25 cellular contexts compared by ENCODE assay signal in the genomic region with DNA sequence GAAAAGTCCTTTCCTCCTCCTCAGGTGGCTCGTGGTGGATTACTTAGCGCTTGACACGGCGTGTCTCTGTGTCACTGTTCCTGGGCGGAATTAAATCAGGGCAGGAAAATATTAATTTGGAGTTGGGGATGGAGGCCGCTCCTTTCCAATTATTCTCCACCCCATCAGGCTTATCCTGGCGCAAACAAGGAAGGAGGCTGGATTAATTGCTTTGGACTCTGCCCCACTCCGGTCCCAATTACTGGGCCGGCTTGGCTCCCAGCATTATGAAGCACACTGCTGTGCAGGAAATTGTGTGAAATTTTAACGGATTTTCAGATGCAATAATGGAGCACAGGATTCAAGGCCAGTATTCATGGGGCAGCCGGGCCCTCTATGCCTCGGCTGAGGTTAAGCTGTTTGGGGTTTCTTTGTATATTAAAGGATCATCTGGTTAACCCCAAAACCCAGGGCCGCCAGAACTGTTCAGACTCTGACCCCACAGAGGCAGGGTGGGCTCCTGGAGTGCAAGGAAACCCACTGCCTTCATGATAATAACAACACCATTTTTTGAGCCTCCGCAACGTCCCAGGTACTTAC.
DNase-seq lines count a peak whose midpoint lies in the region; ATAC-seq and TF ChIP-seq lines count a peak whose summit lies in the region.
"Had no signal": no experiment of that assay in that cellular context is flagged by ENCODE, and none has a peak within 500 bp of the region (broad histone marks: within the 10 kb centered on the region; RNA-seq: fewer than 3 reads in every experiment).

No MANE protein-coding gene starts in this region.

- no peaks in the 10 kb centered on the region for H3K36me3 Mint-ChIP-seq in type B pancreatic cell
- H3K36me3 Mint-ChIP-seq: CD8-positive, alpha-beta T cell had no signal

- no peak overlapping the region for H3K9ac ChIP-seq in SU-DHL-6 (ENCODE audit: low read length)
- H3K9ac ChIP-seq: GM23248 had no signal

- H3K27me3 Mint-ChIP-seq in type B pancreatic cell: peaks cover 75% of the 10 kb centered on the region

- peak; percentile 95 for ATAC-seq in left colon
- no peak for ATAC-seq in right cardiac atrium
- ATAC-seq: CD8-positive, alpha-beta T cell; K562 had no signal

- no peaks in the 10 kb centered on the region for H3K9me3 Mint-ChIP-seq in type B pancreatic cell
- H3K9me3 Mint-ChIP-seq: CD8-positive, alpha-beta T cell had no signal

- no peaks in the 10 kb centered on the region for H3K36me3 ChIP-seq in SU-DHL-6 (ENCODE audit: low read length)
- no peaks in the 10 kb centered on the region for H3K36me3 ChIP-seq in transverse colon

- TF ChIP-seq POLR2A in transverse colon (IDR thresholded peaks at IDR 0.05): no peak

- H2AFZ ChIP-seq in SU-DHL-6 (ENCODE audit: low read depth, low read length, severe bottlenecking): no peak overlapping the region
- H2AFZ ChIP-seq: GM23248 had no signal

- H3K4me1 ChIP-seq in transverse colon (peaks cover 0 to 12% (median 7%) of the 10 kb centered on the region in 4 donors), right cardiac atrium (ENCODE audit: control insufficient read depth, insufficient read depth, low read length) (no peaks in the 10 kb centered on the region)

- no peaks in the 10 kb centered on the region for H4K20me1 ChIP-seq in SU-DHL-6 (ENCODE audit: low read depth, low read length)

- H3K27ac Mint-ChIP-seq in type B pancreatic cell: no peak overlapping the region
- H3K27ac Mint-ChIP-seq: B cell; CD8-positive, alpha-beta T cell had no signal

- in situ Hi-C loops in transverse colon (cut with MboI; ENCODE audit: low pct_ligation_motif_present in 1 of 4, low pct_unique_long_range_greater_than_20kb in 1 of 4, low sequenced_read_pairs in 3 of 4): no loop called here
- in situ Hi-C loops in KBM-7 (cut with MboI; ENCODE audit: low pct_unique_long_range_greater_than_20kb, low sequenced_read_pairs): no loop called here

- no peaks in the 10 kb centered on the region for H3K9me3 ChIP-seq in SU-DHL-6 (ENCODE audit: insufficient read depth, low read length)
- no peaks in the 10 kb centered on the region for H3K9me3 ChIP-seq in transverse colon
- H3K9me3 ChIP-seq in right cardiac atrium (ENCODE audit: control insufficient read depth, low read length): no peaks in the 10 kb centered on the region

- H3K4me3 ChIP-seq in SU-DHL-6 (ENCODE audit: insufficient read depth, low read length, poor library complexity, severe bottlenecking) (no peak overlapping the region), transverse colon (no peak overlapping the region), right cardiac atrium (ENCODE audit: low read length) (no peak overlapping the region)
- H3K4me3 ChIP-seq: GM23248, K562, SK-N-MC had no signal

- H3K27me3 ChIP-seq in SU-DHL-6 (ENCODE audit: low read length): no peaks in the 10 kb centered on the region
- H3K27me3 ChIP-seq in transverse colon: peaks cover 5% of the 10 kb centered on the region
- no peaks in the 10 kb centered on the region for H3K27me3 ChIP-seq in right cardiac atrium (ENCODE audit: control insufficient read depth, insufficient read depth)

- no peaks in the 10 kb centered on the region for H3K4me1 Mint-ChIP-seq in type B pancreatic cell (ENCODE audit: unreplicated experiment)
- H3K4me1 Mint-ChIP-seq: B cell had no signal

- peak; percentile 12 for DNase-seq in NCI-H146 (lab: John Stamatoyannopoulos, UW)
- DNase-seq in NCI-H146 treated with DMSO at 0.1 percent for 48 hours (lab: John Stamatoyannopoulos, UW; ENCODE audit: unreplicated experiment): no peak
- peak; percentile 56 to 69 for DNase-seq in left colon
- DNase-seq in transverse colon: peak; percentile 58
- no peak for DNase-seq in KBM-7
- no peak for DNase-seq in type B pancreatic cell (ENCODE audit: extremely low spot score, unreplicated experiment)
- no peak for DNase-seq in right cardiac atrium
- DNase-seq: CD8-positive, alpha-beta T cell; DMS 273 treated with DMSO at 0.1 percent for 48 hours; DMS79; GM23248; H7; MM.1S; NCI-H1417; NCI-H187 treated with DMSO at 0.1 percent for 48 hours; NCI-H446 treated with DMSO at 0.1 percent for 48 hours; NCI-H526; SIG-M5; SW 1271 had no signal

- no peaks in the 10 kb centered on the region for H3F3A ChIP-seq in SU-DHL-6 (ENCODE audit: insufficient read depth)

- H3K9me2 ChIP-seq in SU-DHL-6 (replicated peaks; ENCODE audit: insufficient read depth, low read length): no peaks in the 10 kb centered on the region

- intact Hi-C loops in left colon (cut with DNase I, micrococcal nuclease): no loop called here
- intact Hi-C loops in transverse colon (cut with DNase I; ENCODE audit: low total_unique reads): no loop called here
- intact Hi-C loops in right cardiac atrium (cut with DNase I): no loop called here

- H3K4me3 Mint-ChIP-seq in type B pancreatic cell: no peak overlapping the region
- H3K4me3 Mint-ChIP-seq: B cell; CD8-positive, alpha-beta T cell had no signal

- 46 to 51% methylated on average over 3 to 15 of the region's 15 CpGs for WGBS in transverse colon (ENCODE audit: low coverage in 1 of 2), 2 donors
- WGBS in right cardiac atrium: 81% methylated on average over 15 of the region's 15 CpGs

- H3K79me2 ChIP-seq in SU-DHL-6 (ENCODE audit: insufficient read depth, low read length): no peaks in the 10 kb centered on the region

- H3K27ac ChIP-seq in SU-DHL-6 (ENCODE audit: low read depth, low read length) (no peak overlapping the region), transverse colon (peak overlapping the region in 1 of 4 donors; percentile 31), right cardiac atrium (ENCODE audit: low read length) (no peak overlapping the region)
- H3K27ac ChIP-seq: 22Rv1, C4-2B, GM23248, SK-N-MC had no signal

- peak overlapping the region; percentile 23 for H3K4me2 ChIP-seq in SU-DHL-6 (ENCODE audit: low read depth, low read length, poor library complexity, severe bottlenecking)

- TF ChIP-seq EP300 in transverse colon (IDR thresholded peaks at IDR 0.05; ENCODE audit: low read depth): no peak

- TF ChIP-seq CTCF in SU-DHL-6 (IDR thresholded peaks at IDR 0.05; ENCODE audit: insufficient read depth, low read length, poor library complexity, severe bottlenecking) (no peak), transverse colon (IDR thresholded peaks at IDR 0.05) (no peak), type B pancreatic cell (conservative IDR thresholded peaks at IDR 0.05) (no peak)

Comparison
In these comparisons a context has a peak if more than half of its experiments do, and no peak if none do; other contexts are left out.
1. DNase-seq: peak in NCI-H146 (single experiment), left colon (2 of 2) and transverse colon (single experiment); none in NCI-H146 treated with DMSO at 0.1 percent for 48 hours (single experiment), KBM-7 (single experiment), type B pancreatic cell (single experiment) and right cardiac atrium (0 of 3).